ENCODE assay signal across 8 cellular contexts in the genomic region with DNA sequence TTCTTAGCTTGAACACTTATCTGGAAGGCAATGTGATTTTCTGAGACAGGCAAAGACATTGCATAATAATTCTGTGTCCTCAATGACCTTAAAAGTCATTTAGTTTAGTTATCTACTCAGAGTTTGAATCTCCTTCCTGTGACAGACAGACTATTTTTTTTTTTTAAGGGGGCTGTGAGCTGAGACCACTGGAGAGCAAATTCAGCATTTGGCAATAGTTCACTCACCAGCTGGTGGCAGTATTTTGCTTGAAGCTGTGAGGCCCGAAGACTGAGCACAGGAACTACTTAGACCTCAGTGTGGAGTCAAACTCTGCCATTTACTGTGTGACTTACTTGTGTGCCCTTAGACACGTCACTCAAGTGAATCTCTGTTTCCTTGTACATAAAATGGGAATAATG.
DNase-seq lines count a peak whose midpoint lies in the region; ATAC-seq and TF ChIP-seq lines count a peak whose summit lies in the region.

No MANE protein-coding gene starts in this region.

- peak; percentile 81 for ATAC-seq in GM21360 (IDR thresholded peaks at IDR 0.05; ENCODE audit: unreplicated experiment)
- ATAC-seq in HG03025 (IDR thresholded peaks at IDR 0.05; ENCODE audit: low FRiP score, unreplicated experiment): no peak
- no peak for ATAC-seq in GM19397 (IDR thresholded peaks at IDR 0.05; ENCODE audit: unreplicated experiment)
- no peak for ATAC-seq in GM21447 (IDR thresholded peaks at IDR 0.05; ENCODE audit: unreplicated experiment)

- H3K4me3 ChIP-seq in astrocyte of the cerebellum (ENCODE audit: low read depth, low read length): no peak overlapping the region

- DNase-seq in D341Med (ENCODE audit: low spot score) (peak; percentile 74), NCI-H146 treated with DMSO at 0.1 percent for 48 hours (lab: John Stamatoyannopoulos, UW; ENCODE audit: unreplicated experiment) (peak; percentile 30), astrocyte of the cerebellum (ENCODE audit: low read depth) (no peak), inferior parietal cortex (ENCODE audit: extremely low spot score) (peak; percentile 69)

- in situ Hi-C loops in astrocyte of the cerebellum (cut with HindIII; ENCODE audit: low sequenced_read_pairs): no loop called here

- TF ChIP-seq CTCF in astrocyte of the cerebellum (IDR thresholded peaks at IDR 0.05; ENCODE audit: low read depth, low read length, missing control alignments): peak; percentile 71
